In the genomic region with DNA sequence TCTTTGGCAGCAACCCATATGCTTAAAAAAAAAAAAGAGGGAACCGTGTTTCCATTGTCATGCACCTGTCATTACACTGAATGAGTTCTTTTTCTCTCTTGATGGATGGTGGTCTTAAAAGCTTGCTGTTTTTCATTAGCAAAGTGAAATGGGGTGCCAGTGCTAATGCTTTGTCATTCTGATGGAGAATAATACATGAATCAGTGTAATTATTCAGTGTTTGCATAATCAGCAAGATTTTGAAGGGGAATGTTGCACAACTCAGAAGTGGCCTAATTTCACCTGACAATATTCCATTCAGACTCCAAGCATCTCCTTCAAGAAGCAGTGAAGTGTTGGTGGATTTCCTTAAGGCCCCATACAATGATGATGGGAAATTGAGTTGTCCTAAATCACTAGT, we compare ENCODE assay signal across 17 cellular contexts. TPM values are rescaled to one million over a fixed set of nuclear protein-coding genes. Genes with fewer than 3 reads are reported as not detected.
DNase-seq lines count a peak whose midpoint lies in the region; ATAC-seq and TF ChIP-seq lines count a peak whose summit lies in the region.
"Had no signal": no experiment of that assay in that cellular context is flagged by ENCODE, and none has a peak within 500 bp of the region (broad histone marks: within the 10 kb centered on the region; RNA-seq: fewer than 3 reads in every experiment).

No MANE protein-coding gene starts in this region.

- TF ChIP-seq POLR2A in gastroesophageal sphincter (IDR thresholded peaks at IDR 0.05) = no peak

- TF ChIP-seq CTCF in HFFc6 (IDR thresholded peaks at IDR 0.05) (no peak), gastroesophageal sphincter (IDR thresholded peaks at IDR 0.05) (no peak)

- H3K27ac Mint-ChIP-seq in HFFc6 = peak overlapping the region; percentile 34; the same call in 1 of the 2 replicates
- H3K27ac Mint-ChIP-seq: activated CD4-positive, alpha-beta T cell treated with anti-CD3 and anti-CD28 coated beads, Interleukin-2, amount 10 ng/mL, durations not matched to agents 7 days and 5 days; activated naive CD8-positive, alpha-beta T cell treated with anti-CD3 and anti-CD28 coated beads, Interleukin-2, amount 10 ng/mL, durations not matched to agents 7 days and 5 days; B cell; stimulated activated naive CD8-positive, alpha-beta T cell treated with anti-CD3 and anti-CD28 coated beads, Interleukin-15, Interleukin-2, amounts not matched to agents 100 ng/mL and 50 ng/mL, for 24 hours had no signal

- WGBS in gastroesophageal sphincter (ENCODE audit: low coverage in 1 of 2), 2 donors = 8 to 17% methylated on average over 1 of the region's 1 CpG

- H3K9me3 ChIP-seq in gastroesophageal sphincter = no peaks in the 10 kb centered on the region
- H3K9me3 ChIP-seq: heart left ventricle, ovary, spleen had no signal

- no peak for TF ChIP-seq EP300 in gastroesophageal sphincter (IDR thresholded peaks at IDR 0.05)

- DNase-seq in HFFc6 = no peak
- DNase-seq in amniotic epithelial cell (ENCODE audit: low read depth) = peak; percentile 52
- no peak for DNase-seq in substantia nigra (lab: John Stamatoyannopoulos, UW)
- no peak for DNase-seq in activated T-cell treated with anti-CD3 and anti-CD28 coated beads, Interleukin-2, amount 50 U/mL, for 4 hours
- DNase-seq: activated CD4-positive, alpha-beta T cell treated with anti-CD3 and anti-CD28 coated beads, Interleukin-2, amount 10 ng/mL, durations not matched to agents 7 days and 5 days; activated naive CD8-positive, alpha-beta T cell treated with anti-CD3 and anti-CD28 coated beads, Interleukin-2, amount 10 ng/mL, durations not matched to agents 7 days and 5 days; heart left ventricle; KBM-7; NCI-H446 treated with DMSO at 0.1 percent for 48 hours; ovary; spleen had no signal

- H3K4me3 ChIP-seq in gastroesophageal sphincter = no peak overlapping the region
- H3K4me3 ChIP-seq: heart left ventricle, ovary, spleen had no signal

- no peaks in the 10 kb centered on the region for H3K9me3 Mint-ChIP-seq in HFFc6
- no peaks in the 10 kb centered on the region for H3K9me3 Mint-ChIP-seq in activated T-cell treated with anti-CD3 and anti-CD28 coated beads, Interleukin-2, amount 50 U/mL, for 4 hours
- H3K9me3 Mint-ChIP-seq: activated CD4-positive, alpha-beta T cell treated with anti-CD3 and anti-CD28 coated beads, Interleukin-2, amount 10 ng/mL, durations not matched to agents 7 days and 5 days; activated naive CD8-positive, alpha-beta T cell treated with anti-CD3 and anti-CD28 coated beads, Interleukin-2, amount 10 ng/mL, durations not matched to agents 7 days and 5 days; mesothelial cell of epicardium; stimulated activated naive CD8-positive, alpha-beta T cell treated with anti-CD3 and anti-CD28 coated beads, Interleukin-15, Interleukin-2, amounts not matched to agents 100 ng/mL and 50 ng/mL, for 24 hours had no signal

- H3K36me3 Mint-ChIP-seq in HFFc6 (ENCODE audit: low read depth) = peaks cover 60% of the 10 kb centered on the region
- no peaks in the 10 kb centered on the region for H3K36me3 Mint-ChIP-seq in activated T-cell treated with anti-CD3 and anti-CD28 coated beads, Interleukin-2, amount 50 U/mL, for 4 hours (ENCODE audit: insufficient read depth)
- H3K36me3 Mint-ChIP-seq: activated naive CD8-positive, alpha-beta T cell treated with anti-CD3 and anti-CD28 coated beads, Interleukin-2, amount 10 ng/mL, durations not matched to agents 7 days and 5 days had no signal

- H3K36me3 ChIP-seq in gastroesophageal sphincter = no peaks in the 10 kb centered on the region
- H3K36me3 ChIP-seq: ovary, spleen had no signal

- H3K4me1 ChIP-seq in gastroesophageal sphincter = peaks cover 27 to 98% (median 34%) of the 10 kb centered on the region in 3 donors

- ATAC-seq in gastroesophageal sphincter = peak; percentile 40
- no peak for ATAC-seq in activated T-cell treated with anti-CD3 and anti-CD28 coated beads, Interleukin-2, amount 50 U/mL, for 4 hours
- no peak for ATAC-seq in GM18868 (IDR thresholded peaks at IDR 0.05; ENCODE audit: unreplicated experiment)
- ATAC-seq in GM18909 (IDR thresholded peaks at IDR 0.05; ENCODE audit: poor library complexity, unreplicated experiment) = no peak
- ATAC-seq: heart left ventricle had no signal

- H3K27ac ChIP-seq in gastroesophageal sphincter (peak overlapping the region; percentile 73 to 84 (median 80)), substantia nigra (ENCODE audit: low read depth, low read length, poor library complexity, severe bottlenecking) (peak overlapping the region; percentile 87)
- H3K27ac ChIP-seq: spleen had no signal

- H3K4me3 Mint-ChIP-seq in HFFc6 = no peak overlapping the region
- H3K4me3 Mint-ChIP-seq in activated T-cell treated with anti-CD3 and anti-CD28 coated beads, Interleukin-2, amount 50 U/mL, for 4 hours = no peak overlapping the region
- H3K4me3 Mint-ChIP-seq: activated CD4-positive, alpha-beta T cell treated with anti-CD3 and anti-CD28 coated beads, Interleukin-2, amount 10 ng/mL, durations not matched to agents 7 days and 5 days; activated naive CD8-positive, alpha-beta T cell treated with anti-CD3 and anti-CD28 coated beads, Interleukin-2, amount 10 ng/mL, durations not matched to agents 7 days and 5 days; B cell; mesothelial cell of epicardium; stimulated activated naive CD8-positive, alpha-beta T cell treated with anti-CD3 and anti-CD28 coated beads, Interleukin-15, Interleukin-2, amounts not matched to agents 100 ng/mL and 50 ng/mL, for 24 hours had no signal

- no peaks in the 10 kb centered on the region for H3K27me3 ChIP-seq in gastroesophageal sphincter
- H3K27me3 ChIP-seq: ovary, spleen had no signal

- no peaks in the 10 kb centered on the region; the same call in 1 of the 2 replicates for H3K27me3 Mint-ChIP-seq in HFFc6 (ENCODE audit: insufficient read depth)
- peaks cover 18% of the 10 kb centered on the region for H3K27me3 Mint-ChIP-seq in activated T-cell treated with anti-CD3 and anti-CD28 coated beads, Interleukin-2, amount 50 U/mL, for 4 hours (ENCODE audit: low read depth)

- peaks cover 74% of the 10 kb centered on the region for H3K4me1 Mint-ChIP-seq in HFFc6 (ENCODE audit: low read depth)
- no peaks in the 10 kb centered on the region for H3K4me1 Mint-ChIP-seq in activated T-cell treated with anti-CD3 and anti-CD28 coated beads, Interleukin-2, amount 50 U/mL, for 4 hours (ENCODE audit: low read depth)
- H3K4me1 Mint-ChIP-seq: activated CD4-positive, alpha-beta T cell treated with anti-CD3 and anti-CD28 coated beads, Interleukin-2, amount 10 ng/mL, durations not matched to agents 7 days and 5 days; B cell had no signal

RNA-seq across cellular contexts. Expression of gene MAP1B, which starts 38.1 kb away (rescaled TPM):
- total RNA-seq in HFFc6 (2021; fragmentation: NEBNext Ultra II Directional; extraction: Animal tissue kit (Norgen Biotek cat#: 25700)) = 100 to 1,000 TPM; 164 to 272 (median 235) TPM
- total RNA-seq in gastroesophageal sphincter = 1,000 to 10,000 TPM in 1 of 4 donors, 100 to 1,000 TPM in 3; 601 to 1,344 (median 738) TPM
- under 1 TPM; 0.16 to 0.41 (median 0.25) TPM for total RNA-seq in activated T-cell treated with anti-CD3 and anti-CD28 coated beads, Interleukin-2, amount 50 U/mL, for 4 hours
- total RNA-seq: activated naive CD8-positive, alpha-beta T cell treated with anti-CD3 and anti-CD28 coated beads, Interleukin-2, amount 10 ng/mL, durations not matched to agents 7 days and 5 days had no signal

Comparison
In these comparisons a context has a peak if more than half of its experiments do, and no peak if none do; other contexts are left out.
1. RNA of gene MAP1B, which starts 38.1 kb away (total RNA-seq): 601 to 1,344 TPM in gastroesophageal sphincter and 164 to 272 TPM in HFFc6; 0.16 to 0.41 TPM in activated T-cell treated with anti-CD3 and anti-CD28 coated beads, Interleukin-2, amount 50 U/mL, for 4 hours; every median in the first group is over 100 times any median in the second.